In genomic region chr4:183118585-183118984, GRCh38 we compare ENCODE assay signal across 9 cellular contexts. TPM values are rescaled to one million over a fixed set of nuclear protein-coding genes. Genes with fewer than 3 reads are reported as not detected.
DNase-seq lines count a peak whose midpoint lies in the region; ATAC-seq, FAIRE-seq and TF ChIP-seq lines count a peak whose summit lies in the region.
"Had no signal": no experiment of that assay in that cellular context is flagged by ENCODE, and none has a peak within 500 bp of the region (broad histone marks: within the 10 kb centered on the region; RNA-seq: fewer than 3 reads in every experiment).

No MANE protein-coding gene starts in this region.

- H3K36me3 Mint-ChIP-seq in chondrocyte (ENCODE audit: low read depth): no peaks in the 10 kb centered on the region

- H3K9me3 ChIP-seq in colonic mucosa: no peaks in the 10 kb centered on the region

- H3K27ac ChIP-seq in colonic mucosa: no peak overlapping the region

- no peaks in the 10 kb centered on the region for H3K27me3 ChIP-seq in colonic mucosa

- peak; percentile 83 for DNase-seq in HTR-8/SVneo (ENCODE audit: insufficient read length, low spot score)
- no peak for DNase-seq in chondrocyte (ENCODE audit: low spot score)
- peak; percentile 96 for DNase-seq in kidney glomerular epithelial cell (lab: John Stamatoyannopoulos, UW)
- no peak for DNase-seq in stimulated activated CD8-positive, alpha-beta memory T cell treated with anti-CD3 and anti-CD28 coated beads, Interleukin-4, amount 100 ng/mL, for 48 hours
- no peak for DNase-seq in colonic mucosa
- DNase-seq in NK-92 (lab: John Stamatoyannopoulos, UW; ENCODE audit: unreplicated experiment): no peak
- DNase-seq: NCI-H345 had no signal

- peak overlapping the region; percentile 7 for H3K4me3 Mint-ChIP-seq in chondrocyte (ENCODE audit: unreplicated experiment)

- intact Hi-C loops in colonic mucosa (cut with DNase I): no loop called here

- H3K9ac ChIP-seq in colonic mucosa (ENCODE audit: low read depth in 2 of 2, low read length in 2 of 2): no peak overlapping the region

- no peaks in the 10 kb centered on the region for H3K36me3 ChIP-seq in colonic mucosa

- H3K4me1 Mint-ChIP-seq in chondrocyte (ENCODE audit: low read depth): peaks cover 44% of the 10 kb centered on the region

- ATAC-seq in HG03039 (IDR thresholded peaks at IDR 0.05; ENCODE audit: unreplicated experiment): no peak
- ATAC-seq: activated CD4-positive, CD25-positive, alpha-beta regulatory T cell treated with anti-CD3 and anti-CD28 coated beads, Interleukin-2, amount 50 U/mL, for 24 hours had no signal

- H3K4me1 ChIP-seq in colonic mucosa: no peaks in the 10 kb centered on the region

- TF ChIP-seq CTCF in chondrocyte (IDR thresholded peaks at IDR 0.05) (no peak), colonic mucosa (IDR thresholded peaks at IDR 0.05) (no peak)

- peak overlapping the region; percentile 82 for H3K27ac Mint-ChIP-seq in chondrocyte (ENCODE audit: unreplicated experiment)

- H3K4me3 ChIP-seq in colonic mucosa: no peak overlapping the region

- FAIRE-seq in HTR-8/SVneo (lab: Jason Lieb, UNC): peak; percentile 16

- no peaks in the 10 kb centered on the region for H3K9me3 Mint-ChIP-seq in chondrocyte (ENCODE audit: low read depth)

- H3K27me3 Mint-ChIP-seq in chondrocyte (ENCODE audit: low read depth): no peaks in the 10 kb centered on the region

RNA-seq across cellular contexts. Expression of gene WWC2, which starts 19.5 kb away (rescaled TPM):
- 41.5 to 54.5 TPM (median 48.0 TPM) in 3 replicates for total RNA-seq in chondrocyte
- total RNA-seq in colonic mucosa: 1 to 10 TPM; 4.3 to 6.8 TPM

Comparison
In these comparisons a context has a peak if more than half of its experiments do, and no peak if none do; other contexts are left out.
1. DNase-seq: peak in HTR-8/SVneo (single experiment) and kidney glomerular epithelial cell (single experiment); none in chondrocyte (single experiment), stimulated activated CD8-positive, alpha-beta memory T cell treated with anti-CD3 and anti-CD28 coated beads, Interleukin-4, amount 100 ng/mL, for 48 hours (single experiment), colonic mucosa (single experiment) and NK-92 (single experiment).